1 cellular context compared by ENCODE assay signal in the genomic region with DNA sequence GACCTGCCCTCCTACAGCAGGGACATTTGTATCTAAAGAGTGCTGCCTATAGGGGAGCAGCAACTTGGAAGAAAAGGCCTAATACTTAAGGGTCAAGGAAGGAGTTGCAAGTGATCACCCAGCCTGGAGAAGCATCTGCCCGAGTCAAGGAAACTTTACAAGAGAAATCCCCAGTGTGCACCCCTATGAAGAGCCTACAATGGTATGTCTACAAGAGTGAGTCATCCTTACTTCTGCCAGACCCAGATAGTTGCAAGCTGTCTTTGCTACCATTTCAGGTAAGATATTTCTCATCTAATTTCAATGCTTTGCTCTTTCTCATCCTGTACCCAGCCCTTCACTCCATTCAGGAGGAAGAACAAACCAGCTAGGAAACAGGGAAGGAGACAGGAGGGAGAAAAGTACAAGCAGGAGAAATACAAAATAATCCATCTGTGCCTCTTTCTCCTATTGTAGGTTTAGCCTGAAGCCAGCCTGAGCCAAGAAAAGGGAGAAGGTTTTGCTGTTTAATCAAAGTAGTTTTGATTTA.
TF ChIP-seq lines count a peak whose summit lies in the region.

No MANE protein-coding gene starts in this region.

TF ChIP-seq in K562, 482 proteins besides CTCF, POLR2A, EP300 and RAD21 (continued from another document):
- no peak for TF ChIP-seq ZNF408 (CRISPR knock-in tag; IDR thresholded peaks at IDR 0.05; ENCODE audit: low read depth)
- TF ChIP-seq, protein P1, sequence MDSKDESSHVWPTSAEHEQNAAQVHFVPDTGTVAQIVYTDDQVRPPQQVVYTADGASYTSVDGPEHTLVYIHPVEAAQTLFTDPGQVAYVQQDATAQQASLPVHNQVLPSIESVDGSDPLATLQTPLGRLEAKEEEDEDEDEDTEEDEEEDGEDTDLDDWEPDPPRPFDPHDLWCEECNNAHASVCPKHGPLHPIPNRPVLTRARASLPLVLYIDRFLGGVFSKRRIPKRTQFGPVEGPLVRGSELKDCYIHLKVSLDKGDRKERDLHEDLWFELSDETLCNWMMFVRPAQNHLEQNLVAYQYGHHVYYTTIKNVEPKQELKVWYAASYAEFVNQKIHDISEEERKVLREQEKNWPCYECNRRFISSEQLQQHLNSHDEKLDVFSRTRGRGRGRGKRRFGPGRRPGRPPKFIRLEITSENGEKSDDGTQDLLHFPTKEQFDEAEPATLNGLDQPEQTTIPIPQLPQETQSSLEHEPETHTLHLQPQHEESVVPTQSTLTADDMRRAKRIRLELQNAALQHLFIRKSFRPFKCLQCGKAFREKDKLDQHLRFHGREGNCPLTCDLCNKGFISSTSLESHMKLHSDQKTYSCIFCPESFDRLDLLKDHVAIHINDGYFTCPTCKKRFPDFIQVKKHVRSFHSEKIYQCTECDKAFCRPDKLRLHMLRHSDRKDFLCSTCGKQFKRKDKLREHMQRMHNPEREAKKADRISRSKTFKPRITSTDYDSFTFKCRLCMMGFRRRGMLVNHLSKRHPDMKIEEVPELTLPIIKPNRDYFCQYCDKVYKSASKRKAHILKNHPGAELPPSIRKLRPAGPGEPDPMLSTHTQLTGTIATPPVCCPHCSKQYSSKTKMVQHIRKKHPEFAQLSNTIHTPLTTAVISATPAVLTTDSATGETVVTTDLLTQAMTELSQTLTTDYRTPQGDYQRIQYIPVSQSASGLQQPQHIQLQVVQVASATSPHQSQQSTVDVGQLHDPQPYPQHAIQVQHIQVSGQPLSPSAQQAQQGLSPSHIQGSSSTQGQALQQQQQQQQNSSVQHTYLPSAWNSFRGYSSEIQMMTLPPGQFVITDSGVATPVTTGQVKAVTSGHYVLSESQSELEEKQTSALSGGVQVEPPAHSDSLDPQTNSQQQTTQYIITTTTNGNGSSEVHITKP (IDR thresholded peaks at IDR 0.05; ENCODE audit: partially characterized antibody): peak; percentile 97
- no peak for TF ChIP-seq RB1 (IDR thresholded peaks at IDR 0.05; ENCODE audit: low read depth)
- no peak for TF ChIP-seq ETV5 (CRISPR knock-in tag; IDR thresholded peaks at IDR 0.05; ENCODE audit: low read depth)
- TF ChIP-seq NCOA4 (IDR thresholded peaks at IDR 0.05; ENCODE audit: partially characterized antibody): no peak
- no peak for TF ChIP-seq ZKSCAN3 (CRISPR knock-in tag; IDR thresholded peaks at IDR 0.05)
- TF ChIP-seq, protein P2, sequence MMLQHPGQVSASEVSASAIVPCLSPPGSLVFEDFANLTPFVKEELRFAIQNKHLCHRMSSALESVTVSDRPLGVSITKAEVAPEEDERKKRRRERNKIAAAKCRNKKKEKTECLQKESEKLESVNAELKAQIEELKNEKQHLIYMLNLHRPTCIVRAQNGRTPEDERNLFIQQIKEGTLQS (IDR thresholded peaks at IDR 0.05): peak; percentile 82
- TF ChIP-seq, protein P2 (CRISPR knock-in tag; conservative IDR thresholded peaks at IDR 0.05): no peak
- no peak for TF ChIP-seq KDM1A (IDR thresholded peaks at IDR 0.05)
- peak; percentile 82; the same call in 1 of the 2 replicates for TF ChIP-seq JUND (IDR thresholded peaks at IDR 0.05; ENCODE audit: borderline replicate concordance, low read depth, low read length)
- TF ChIP-seq JUND (tag; IDR thresholded peaks at IDR 0.05; ENCODE audit: borderline replicate concordance, low read depth, low read length): peak; percentile 92; the same call in 2 of the 3 replicates
- no peak for TF ChIP-seq ETS2 (tag; IDR thresholded peaks at IDR 0.05; ENCODE audit: borderline replicate concordance, poor library complexity, severe bottlenecking)
- no peak for TF ChIP-seq HDAC6 (IDR thresholded peaks at IDR 0.05; ENCODE audit: low read depth, low read length)
- TF ChIP-seq PCBP2 (IDR thresholded peaks at IDR 0.05; ENCODE audit: low read depth, low read length, poor library complexity, severe bottlenecking): no peak
- TF ChIP-seq SP1 (CRISPR knock-in tag; IDR thresholded peaks at IDR 0.05): no peak
- no peak for TF ChIP-seq RBM17 (IDR thresholded peaks at IDR 0.05; ENCODE audit: borderline replicate concordance, low read depth, low read length)
- TF ChIP-seq ZNF584 (CRISPR knock-in tag; IDR thresholded peaks at IDR 0.05; ENCODE audit: low read depth): no peak
- no peak for TF ChIP-seq FOXM1 (IDR thresholded peaks at IDR 0.05; ENCODE audit: low read depth)
- no peak for TF ChIP-seq FOXM1 (CRISPR knock-in tag; IDR thresholded peaks at IDR 0.05; ENCODE audit: low read depth)
- TF ChIP-seq DIDO1 (tag; IDR thresholded peaks at IDR 0.05; ENCODE audit: low read depth): 0 out of 2 replicates have a peak, but pooled peaks have one; percentile 28
- TF ChIP-seq, protein P3, sequence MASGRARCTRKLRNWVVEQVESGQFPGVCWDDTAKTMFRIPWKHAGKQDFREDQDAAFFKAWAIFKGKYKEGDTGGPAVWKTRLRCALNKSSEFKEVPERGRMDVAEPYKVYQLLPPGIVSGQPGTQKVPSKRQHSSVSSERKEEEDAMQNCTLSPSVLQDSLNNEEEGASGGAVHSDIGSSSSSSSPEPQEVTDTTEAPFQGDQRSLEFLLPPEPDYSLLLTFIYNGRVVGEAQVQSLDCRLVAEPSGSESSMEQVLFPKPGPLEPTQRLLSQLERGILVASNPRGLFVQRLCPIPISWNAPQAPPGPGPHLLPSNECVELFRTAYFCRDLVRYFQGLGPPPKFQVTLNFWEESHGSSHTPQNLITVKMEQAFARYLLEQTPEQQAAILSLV (tag; IDR thresholded peaks at IDR 0.05): no peak
- TF ChIP-seq KAT2B (IDR thresholded peaks at IDR 0.05; ENCODE audit: low read depth, low read length): no peak
- TF ChIP-seq, protein P4, sequence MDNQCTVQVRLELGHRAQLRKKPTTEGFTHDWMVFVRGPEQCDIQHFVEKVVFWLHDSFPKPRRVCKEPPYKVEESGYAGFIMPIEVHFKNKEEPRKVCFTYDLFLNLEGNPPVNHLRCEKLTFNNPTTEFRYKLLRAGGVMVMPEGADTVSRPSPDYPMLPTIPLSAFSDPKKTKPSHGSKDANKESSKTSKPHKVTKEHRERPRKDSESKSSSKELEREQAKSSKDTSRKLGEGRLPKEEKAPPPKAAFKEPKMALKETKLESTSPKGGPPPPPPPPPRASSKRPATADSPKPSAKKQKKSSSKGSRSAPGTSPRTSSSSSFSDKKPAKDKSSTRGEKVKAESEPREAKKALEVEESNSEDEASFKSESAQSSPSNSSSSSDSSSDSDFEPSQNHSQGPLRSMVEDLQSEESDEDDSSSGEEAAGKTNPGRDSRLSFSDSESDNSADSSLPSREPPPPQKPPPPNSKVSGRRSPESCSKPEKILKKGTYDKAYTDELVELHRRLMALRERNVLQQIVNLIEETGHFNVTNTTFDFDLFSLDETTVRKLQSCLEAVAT (IDR thresholded peaks at IDR 0.05): peak in 1 of 2 experiments; percentile 90; a peak in 2 of 4 replicates
- TF ChIP-seq, protein P5, sequence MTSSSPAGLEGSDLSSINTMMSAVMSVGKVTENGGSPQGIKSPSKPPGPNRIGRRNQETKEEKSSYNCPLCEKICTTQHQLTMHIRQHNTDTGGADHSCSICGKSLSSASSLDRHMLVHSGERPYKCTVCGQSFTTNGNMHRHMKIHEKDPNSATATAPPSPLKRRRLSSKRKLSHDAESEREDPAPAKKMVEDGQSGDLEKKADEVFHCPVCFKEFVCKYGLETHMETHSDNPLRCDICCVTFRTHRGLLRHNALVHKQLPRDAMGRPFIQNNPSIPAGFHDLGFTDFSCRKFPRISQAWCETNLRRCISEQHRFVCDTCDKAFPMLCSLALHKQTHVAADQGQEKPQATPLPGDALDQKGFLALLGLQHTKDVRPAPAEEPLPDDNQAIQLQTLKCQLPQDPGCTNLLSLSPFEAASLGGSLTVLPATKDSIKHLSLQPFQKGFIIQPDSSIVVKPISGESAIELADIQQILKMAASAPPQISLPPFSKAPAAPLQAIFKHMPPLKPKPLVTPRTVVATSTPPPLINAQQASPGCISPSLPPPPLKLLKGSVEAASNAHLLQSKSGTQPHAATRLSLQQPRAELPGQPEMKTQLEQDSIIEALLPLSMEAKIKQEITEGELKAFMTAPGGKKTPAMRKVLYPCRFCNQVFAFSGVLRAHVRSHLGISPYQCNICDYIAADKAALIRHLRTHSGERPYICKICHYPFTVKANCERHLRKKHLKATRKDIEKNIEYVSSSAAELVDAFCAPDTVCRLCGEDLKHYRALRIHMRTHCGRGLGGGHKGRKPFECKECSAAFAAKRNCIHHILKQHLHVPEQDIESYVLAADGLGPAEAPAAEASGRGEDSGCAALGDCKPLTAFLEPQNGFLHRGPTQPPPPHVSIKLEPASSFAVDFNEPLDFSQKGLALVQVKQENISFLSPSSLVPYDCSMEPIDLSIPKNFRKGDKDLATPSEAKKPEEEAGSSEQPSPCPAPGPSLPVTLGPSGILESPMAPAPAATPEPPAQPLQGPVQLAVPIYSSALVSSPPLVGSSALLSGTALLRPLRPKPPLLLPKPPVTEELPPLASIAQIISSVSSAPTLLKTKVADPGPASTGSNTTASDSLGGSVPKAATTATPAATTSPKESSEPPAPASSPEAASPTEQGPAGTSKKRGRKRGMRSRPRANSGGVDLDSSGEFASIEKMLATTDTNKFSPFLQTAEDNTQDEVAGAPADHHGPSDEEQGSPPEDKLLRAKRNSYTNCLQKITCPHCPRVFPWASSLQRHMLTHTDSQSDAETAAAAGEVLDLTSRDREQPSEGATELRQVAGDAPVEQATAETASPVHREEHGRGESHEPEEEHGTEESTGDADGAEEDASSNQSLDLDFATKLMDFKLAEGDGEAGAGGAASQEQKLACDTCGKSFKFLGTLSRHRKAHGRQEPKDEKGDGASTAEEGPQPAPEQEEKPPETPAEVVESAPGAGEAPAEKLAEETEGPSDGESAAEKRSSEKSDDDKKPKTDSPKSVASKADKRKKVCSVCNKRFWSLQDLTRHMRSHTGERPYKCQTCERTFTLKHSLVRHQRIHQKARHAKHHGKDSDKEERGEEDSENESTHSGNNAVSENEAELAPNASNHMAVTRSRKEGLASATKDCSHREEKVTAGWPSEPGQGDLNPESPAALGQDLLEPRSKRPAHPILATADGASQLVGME (CRISPR knock-in tag; IDR thresholded peaks at IDR 0.05): no peak
- no peak for TF ChIP-seq SMAD3 (CRISPR knock-in tag; conservative IDR thresholded peaks at IDR 0.05)
- TF ChIP-seq, protein P6, sequence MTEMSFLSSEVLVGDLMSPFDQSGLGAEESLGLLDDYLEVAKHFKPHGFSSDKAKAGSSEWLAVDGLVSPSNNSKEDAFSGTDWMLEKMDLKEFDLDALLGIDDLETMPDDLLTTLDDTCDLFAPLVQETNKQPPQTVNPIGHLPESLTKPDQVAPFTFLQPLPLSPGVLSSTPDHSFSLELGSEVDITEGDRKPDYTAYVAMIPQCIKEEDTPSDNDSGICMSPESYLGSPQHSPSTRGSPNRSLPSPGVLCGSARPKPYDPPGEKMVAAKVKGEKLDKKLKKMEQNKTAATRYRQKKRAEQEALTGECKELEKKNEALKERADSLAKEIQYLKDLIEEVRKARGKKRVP (CRISPR knock-in tag; IDR thresholded peaks at IDR 0.05): no peak
- no peak for TF ChIP-seq NR4A1 (CRISPR knock-in tag; IDR thresholded peaks at IDR 0.05)
- no peak for TF ChIP-seq NR4A1 (tag; IDR thresholded peaks at IDR 0.05)
- TF ChIP-seq ZBTB8A (IDR thresholded peaks at IDR 0.05; ENCODE audit: partially characterized antibody): no peak
- TF ChIP-seq SIN3B (IDR thresholded peaks at IDR 0.05; ENCODE audit: low read depth): no peak
- TF ChIP-seq PRPF4 (IDR thresholded peaks at IDR 0.05; ENCODE audit: insufficient read depth, low read depth, low read length, poor library complexity, severe bottlenecking): no peak
- TF ChIP-seq JUN (IDR thresholded peaks at IDR 0.05; ENCODE audit: borderline replicate concordance, low read depth, low read length): no peak
- no peak for TF ChIP-seq JUN (CRISPR knock-in tag; IDR thresholded peaks at IDR 0.05; ENCODE audit: borderline replicate concordance)
- TF ChIP-seq, protein P7, sequence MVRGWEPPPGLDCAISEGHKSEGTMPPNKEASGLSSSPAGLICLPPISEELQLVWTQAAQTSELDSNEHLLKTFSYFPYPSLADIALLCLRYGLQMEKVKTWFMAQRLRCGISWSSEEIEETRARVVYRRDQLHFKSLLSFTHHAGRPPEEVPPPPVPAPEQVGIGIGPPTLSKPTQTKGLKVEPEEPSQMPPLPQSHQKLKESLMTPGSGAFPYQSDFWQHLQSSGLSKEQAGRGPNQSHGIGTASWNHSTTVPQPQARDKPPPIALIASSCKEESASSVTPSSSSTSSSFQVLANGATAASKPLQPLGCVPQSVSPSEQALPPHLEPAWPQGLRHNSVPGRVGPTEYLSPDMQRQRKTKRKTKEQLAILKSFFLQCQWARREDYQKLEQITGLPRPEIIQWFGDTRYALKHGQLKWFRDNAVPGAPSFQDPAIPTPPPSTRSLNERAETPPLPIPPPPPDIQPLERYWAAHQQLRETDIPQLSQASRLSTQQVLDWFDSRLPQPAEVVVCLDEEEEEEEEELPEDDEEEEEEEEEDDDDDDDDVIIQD (CRISPR knock-in tag; IDR thresholded peaks at IDR 0.05): no peak
- TF ChIP-seq ZBTB17 (CRISPR knock-in tag; IDR thresholded peaks at IDR 0.05): peak; percentile 96
- TF ChIP-seq, protein P8, sequence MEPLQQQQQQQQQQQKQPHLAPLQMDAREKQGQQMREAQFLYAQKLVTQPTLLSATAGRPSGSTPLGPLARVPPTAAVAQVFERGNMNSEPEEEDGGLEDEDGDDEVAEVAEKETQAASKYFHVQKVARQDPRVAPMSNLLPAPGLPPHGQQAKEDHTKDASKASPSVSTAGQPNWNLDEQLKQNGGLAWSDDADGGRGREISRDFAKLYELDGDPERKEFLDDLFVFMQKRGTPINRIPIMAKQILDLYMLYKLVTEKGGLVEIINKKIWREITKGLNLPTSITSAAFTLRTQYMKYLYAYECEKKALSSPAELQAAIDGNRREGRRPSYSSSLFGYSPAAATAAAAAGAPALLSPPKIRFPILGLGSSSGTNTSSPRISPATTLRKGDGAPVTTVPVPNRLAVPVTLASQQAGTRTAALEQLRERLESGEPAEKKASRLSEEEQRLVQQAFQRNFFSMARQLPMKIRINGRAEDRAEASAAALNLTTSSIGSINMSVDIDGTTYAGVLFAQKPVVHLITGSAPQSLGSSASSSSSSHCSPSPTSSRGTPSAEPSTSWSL (CRISPR knock-in tag; IDR thresholded peaks at IDR 0.05; ENCODE audit: borderline replicate concordance): no peak
- peak; percentile 85 for TF ChIP-seq FOSL1 (tag; conservative IDR thresholded peaks at IDR 0.05)
- TF ChIP-seq ATF7 (IDR thresholded peaks at IDR 0.05): peak; percentile 63; the same call in 1 of the 2 replicates
